In the genomic region with DNA sequence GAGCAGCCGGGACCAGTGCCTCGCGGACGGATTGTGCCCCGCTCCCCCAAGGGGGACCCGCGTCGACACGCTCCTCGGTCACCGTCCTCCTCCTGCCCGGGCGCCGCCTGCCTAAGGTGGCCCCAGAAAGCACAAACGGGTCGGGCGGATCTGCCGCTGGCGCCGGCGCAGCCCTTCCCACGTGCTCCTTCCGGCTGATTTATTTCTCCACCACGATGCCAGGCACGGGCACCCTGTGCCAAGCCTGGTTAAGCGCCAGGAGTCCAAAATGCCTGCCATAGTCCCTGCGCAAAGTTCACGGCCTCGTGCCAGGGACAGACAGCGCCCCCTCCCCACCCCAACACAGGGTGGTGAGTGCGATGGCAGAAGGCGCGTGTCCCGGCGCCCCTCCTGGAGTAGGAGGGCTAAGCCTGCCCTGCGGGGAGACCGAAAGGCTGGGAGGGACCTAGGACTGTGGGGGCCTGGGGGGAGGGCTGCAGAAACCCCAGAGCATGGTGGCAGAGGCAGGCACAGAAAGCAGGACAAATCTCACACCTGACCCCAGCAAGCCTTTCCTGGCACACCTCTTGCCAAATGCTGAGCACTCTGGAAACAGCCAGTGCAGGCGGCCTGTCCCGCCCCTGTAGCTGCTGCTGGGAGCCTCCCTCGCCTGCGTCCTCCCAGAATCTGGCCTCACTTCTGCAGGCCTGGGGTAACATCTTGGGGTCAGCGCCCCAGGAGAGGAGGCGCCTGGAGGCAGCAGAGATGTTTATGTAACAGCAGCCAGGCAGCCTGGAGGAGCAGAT, we compare ENCODE assay signal across 8 cellular contexts. TPM values are rescaled to one million over a fixed set of nuclear protein-coding genes. Genes with fewer than 3 reads are reported as not detected.
A peak's percentile ranks its signal among the peaks of the same experiment; 100 is the strongest.
DNase-seq lines count a peak whose midpoint lies in the region; ATAC-seq and TF ChIP-seq lines count a peak whose summit lies in the region.

No MANE protein-coding gene starts in this region.

- H3K4me3 ChIP-seq in BLaER1, result peak overlapping the region; percentile 70
- peak overlapping the region; percentile 43 for H3K4me3 ChIP-seq in fibroblast of mammary gland (ENCODE audit: control insufficient read depth, low read depth, low read length)

- TF ChIP-seq CTCF in fibroblast of mammary gland (conservative IDR thresholded peaks at IDR 0.05; ENCODE audit: control insufficient read depth, insufficient read depth, low read depth, low read length), result no peak
- no peak for TF ChIP-seq CTCF in natural killer cell (IDR thresholded peaks at IDR 0.05)

- H4K20me1 ChIP-seq in BLaER1, result peaks cover 36% of the 10 kb centered on the region

- H3K27me3 ChIP-seq in BLaER1, result no peaks in the 10 kb centered on the region

- H3K4me3 Mint-ChIP-seq in activated T-helper 2 cell treated with anti-CD3 and anti-CD28 coated beads, Interferon-gamma antibody, Interleukin-2, Interleukin-4, amounts not matched to agents 10 μg/mL and 5 μg/mL and 100 μg/mL, durations not matched to agents 14 hours and 24 hours and 36 hours (ENCODE audit: low read depth), result peak overlapping the region; percentile 78
- peak overlapping the region; percentile 81 for H3K4me3 Mint-ChIP-seq in natural killer cell

- H3K27me3 Mint-ChIP-seq in activated T-helper 2 cell treated with anti-CD3 and anti-CD28 coated beads, Interferon-gamma antibody, Interleukin-2, Interleukin-4, amounts not matched to agents 10 μg/mL and 5 μg/mL and 100 μg/mL, durations not matched to agents 14 hours and 24 hours and 36 hours (ENCODE audit: low read depth), result no peaks in the 10 kb centered on the region
- H3K27me3 Mint-ChIP-seq in natural killer cell (ENCODE audit: low read depth in 2 of 2), result peaks cover 0 to 4% of the 10 kb centered on the region in 2 donors

- DNase-seq in NOMO-1 (lab: John Stamatoyannopoulos, UW; ENCODE audit: unreplicated experiment in 2 of 2) (peak; percentile 39 to 60), fibroblast of mammary gland (ENCODE audit: low read depth) (peak; percentile 18), natural killer cell (no peak), ureter (ENCODE audit: low spot score) (peak; percentile 88), HUDEP-2 (lab: John Stamatoyannopoulos, UW; ENCODE audit: unreplicated experiment in 76 of 76) (no peak)
- peak; percentile 49 for DNase-seq in activated T-helper 2 cell treated with anti-CD3 and anti-CD28 coated beads, Interferon-gamma antibody, Interleukin-2, Interleukin-4, amounts not matched to agents 10 μg/mL and 5 μg/mL and 100 μg/mL, durations not matched to agents 14 hours and 24 hours and 36 hours (ENCODE audit: low spot score)

- peaks cover 29% of the 10 kb centered on the region for H3K36me3 Mint-ChIP-seq in activated T-helper 2 cell treated with anti-CD3 and anti-CD28 coated beads, Interferon-gamma antibody, Interleukin-2, Interleukin-4, amounts not matched to agents 10 μg/mL and 5 μg/mL and 100 μg/mL, durations not matched to agents 14 hours and 24 hours and 36 hours (ENCODE audit: low read depth)
- H3K36me3 Mint-ChIP-seq in natural killer cell, result no peaks in the 10 kb centered on the region

- H3K9me3 Mint-ChIP-seq in activated T-helper 2 cell treated with anti-CD3 and anti-CD28 coated beads, Interferon-gamma antibody, Interleukin-2, Interleukin-4, amounts not matched to agents 10 μg/mL and 5 μg/mL and 100 μg/mL, durations not matched to agents 14 hours and 24 hours and 36 hours, result no peaks in the 10 kb centered on the region
- H3K9me3 Mint-ChIP-seq in natural killer cell, result no peaks in the 10 kb centered on the region

- peak overlapping the region; percentile 97 for H3K4me2 ChIP-seq in BLaER1

- no peaks in the 10 kb centered on the region for H3K9me3 ChIP-seq in BLaER1

- H3K4me1 ChIP-seq in BLaER1, result peaks cover 82% of the 10 kb centered on the region

- H3K27ac ChIP-seq in BLaER1, result peak overlapping the region; percentile 96

- peaks cover 20% of the 10 kb centered on the region for H3K36me3 ChIP-seq in BLaER1

- ATAC-seq in GM21786 (IDR thresholded peaks at IDR 0.05; ENCODE audit: unreplicated experiment), result peak; percentile 4
- peak; percentile 10 to 33 (median 11) for ATAC-seq in natural killer cell

- intact Hi-C loops in activated T-helper 2 cell treated with anti-CD3 and anti-CD28 coated beads, Interferon-gamma antibody, Interleukin-2, Interleukin-4, amounts not matched to agents 10 μg/mL and 5 μg/mL and 100 μg/mL, durations not matched to agents 14 hours and 24 hours and 36 hours (cut with micrococcal nuclease), result no loop called here
- intact Hi-C loops in natural killer cell (cut with micrococcal nuclease), result loop anchor here (5.0 kb wide), 1 partner anchor 60 kb away; no protein-coding TSS in a partner anchor

- H3K9ac ChIP-seq in BLaER1, result peak overlapping the region; percentile 89

- H3K4me1 Mint-ChIP-seq in activated T-helper 2 cell treated with anti-CD3 and anti-CD28 coated beads, Interferon-gamma antibody, Interleukin-2, Interleukin-4, amounts not matched to agents 10 μg/mL and 5 μg/mL and 100 μg/mL, durations not matched to agents 14 hours and 24 hours and 36 hours (ENCODE audit: low read depth), result peaks cover 17% of the 10 kb centered on the region
- H3K4me1 Mint-ChIP-seq in natural killer cell, result peaks cover 12 to 20% of the 10 kb centered on the region in 2 donors

- H3K27ac Mint-ChIP-seq in activated T-helper 2 cell treated with anti-CD3 and anti-CD28 coated beads, Interferon-gamma antibody, Interleukin-2, Interleukin-4, amounts not matched to agents 10 μg/mL and 5 μg/mL and 100 μg/mL, durations not matched to agents 14 hours and 24 hours and 36 hours, result peak overlapping the region; percentile 71
- peak overlapping the region; percentile 60 to 79 for H3K27ac Mint-ChIP-seq in natural killer cell

RNA-seq across cellular contexts. Expression of a gene that starts 1.0 kb away (rescaled TPM):
- total RNA-seq in activated T-helper 2 cell treated with anti-CD3 and anti-CD28 coated beads, Interferon-gamma antibody, Interleukin-2, Interleukin-4, amounts not matched to agents 10 μg/mL and 5 μg/mL and 100 μg/mL, durations not matched to agents 14 hours and 24 hours and 36 hours, result 81.3 and 83.8 TPM in 2 replicates
- total RNA-seq in natural killer cell (100 to 1,000 TPM; 126 to 228 (median 192) TPM), ureter (134 TPM)

Comparison
In these comparisons a context has a peak if more than half of its experiments do, and no peak if none do; other contexts are left out.
1. DNase-seq: peak in NOMO-1 (2 of 2), activated T-helper 2 cell treated with anti-CD3 and anti-CD28 coated beads, Interferon-gamma antibody, Interleukin-2, Interleukin-4, amounts not matched to agents 10 μg/mL and 5 μg/mL and 100 μg/mL, durations not matched to agents 14 hours and 24 hours and 36 hours (single experiment), fibroblast of mammary gland (single experiment) and ureter (single experiment); none in natural killer cell (single experiment) and HUDEP-2 (0 of 76).